In the genomic region with DNA sequence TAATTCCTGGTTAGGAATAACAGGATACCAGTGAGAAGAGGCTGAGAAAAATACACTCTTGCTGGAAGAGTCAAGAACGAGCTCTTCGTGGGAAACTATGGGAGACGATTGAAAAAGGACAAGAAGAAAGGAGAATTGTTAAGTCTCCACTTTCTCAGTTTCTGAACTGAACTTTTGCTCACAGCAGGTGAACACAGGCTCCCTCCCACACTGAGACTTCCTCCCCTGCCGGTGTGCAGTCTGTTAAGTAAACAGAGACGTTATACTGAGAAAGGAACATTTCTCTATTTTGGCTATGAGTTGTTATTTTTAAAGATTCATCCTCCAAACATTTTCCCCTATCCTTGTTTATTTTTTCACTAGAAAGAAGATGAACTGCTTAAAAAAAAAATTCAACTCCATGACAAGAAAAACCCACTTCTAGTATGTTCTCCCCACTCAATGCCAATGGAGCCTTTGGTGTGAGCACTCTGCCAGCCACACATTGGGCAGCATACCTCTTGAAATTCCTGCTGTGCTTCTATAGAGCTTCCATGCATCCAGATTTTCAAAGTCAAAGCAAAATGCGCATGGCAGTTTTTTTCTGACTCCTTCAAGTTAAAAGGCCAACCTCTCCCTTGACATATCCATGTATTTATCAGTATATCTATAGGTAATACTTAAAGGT, we compare ENCODE assay signal across 1 cellular context.
TF ChIP-seq lines count a peak whose summit lies in the region.

No MANE protein-coding gene starts in this region.

TF ChIP-seq in GM23338, 12 proteins besides CTCF, POLR2A, EP300 and RAD21 (continued from another document):
- TF ChIP-seq ZNF462 (CRISPR knock-in tag; IDR thresholded peaks at IDR 0.05): no peak
- no peak for TF ChIP-seq CREB1 (CRISPR knock-in tag; IDR thresholded peaks at IDR 0.05; ENCODE audit: low read depth)
- TF ChIP-seq, protein P1, sequence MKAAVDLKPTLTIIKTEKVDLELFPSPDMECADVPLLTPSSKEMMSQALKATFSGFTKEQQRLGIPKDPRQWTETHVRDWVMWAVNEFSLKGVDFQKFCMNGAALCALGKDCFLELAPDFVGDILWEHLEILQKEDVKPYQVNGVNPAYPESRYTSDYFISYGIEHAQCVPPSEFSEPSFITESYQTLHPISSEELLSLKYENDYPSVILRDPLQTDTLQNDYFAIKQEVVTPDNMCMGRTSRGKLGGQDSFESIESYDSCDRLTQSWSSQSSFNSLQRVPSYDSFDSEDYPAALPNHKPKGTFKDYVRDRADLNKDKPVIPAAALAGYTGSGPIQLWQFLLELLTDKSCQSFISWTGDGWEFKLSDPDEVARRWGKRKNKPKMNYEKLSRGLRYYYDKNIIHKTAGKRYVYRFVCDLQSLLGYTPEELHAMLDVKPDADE (IDR thresholded peaks at IDR 0.05): no peak
- TF ChIP-seq EZH2 (IDR thresholded peaks at IDR 0.05; ENCODE audit: low read depth, unreplicated experiment): no peak
- TF ChIP-seq STAT1 (IDR thresholded peaks at IDR 0.05; ENCODE audit: unreplicated experiment): no peak
- no peak for TF ChIP-seq JUNB (IDR thresholded peaks at IDR 0.05; ENCODE audit: unreplicated experiment)
- no peak for TF ChIP-seq EZH2phosphoT487 (IDR thresholded peaks at IDR 0.05; ENCODE audit: unreplicated experiment)
- no peak for TF ChIP-seq ZNF331 (CRISPR knock-in tag; IDR thresholded peaks at IDR 0.05; ENCODE audit: low read depth)
